36 cellular contexts compared by ENCODE assay signal in the genomic region with DNA sequence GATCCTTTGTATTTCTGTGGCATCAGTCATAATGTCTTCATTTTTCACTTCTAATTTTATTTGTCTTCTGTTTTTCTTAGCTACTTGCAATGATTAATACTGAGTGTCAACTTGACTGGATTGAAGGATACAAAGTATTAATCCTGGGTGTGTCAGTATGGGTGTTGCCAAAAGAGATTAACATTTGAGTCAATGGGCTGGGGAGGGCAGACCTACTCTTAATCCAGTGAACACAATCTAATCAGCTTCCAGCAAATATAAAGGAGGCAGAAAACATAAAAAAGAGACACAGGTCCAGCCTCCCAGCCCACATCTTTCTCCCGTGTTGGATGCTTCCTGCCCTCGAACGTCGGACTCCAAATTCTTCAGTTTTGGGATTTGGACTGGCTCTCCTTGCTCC.
"Had no signal": no experiment of that assay in that cellular context is flagged by ENCODE, and none has a peak within 500 bp of the region (broad histone marks: within the 10 kb centered on the region; RNA-seq: fewer than 3 reads in every experiment).

No MANE protein-coding gene starts in this region.

- H3K27me3 Mint-ChIP-seq: activated CD4-positive, alpha-beta memory T cell treated with anti-CD3 and anti-CD28 coated beads, Interleukin-2, amount 10 ng/mL, durations not matched to agents 7 days and 5 days; activated CD4-positive, alpha-beta T cell treated with anti-CD3 and anti-CD28 coated beads, Interleukin-2, amount 10 ng/mL, durations not matched to agents 7 days and 5 days; activated naive CD4-positive, alpha-beta T cell treated with anti-CD3 and anti-CD28 coated beads, Interleukin-2, amount 50 U/mL, for 24 hours; activated naive CD8-positive, alpha-beta T cell treated with anti-CD3 and anti-CD28 coated beads for 36 hours; activated naive CD8-positive, alpha-beta T cell treated with anti-CD3 and anti-CD28 coated beads, Interleukin-2, amount 50 U/mL, for 24 hours; activated T-cell treated with anti-CD3 and anti-CD28 coated beads, Interleukin-2, amount 50 U/mL, for 24 hours; activated T-helper 17 cell treated with anti-CD3 and anti-CD28 coated beads, Interleukin-2, amount 50 U/mL, for 72 hours; T-helper 17 cell had no signal

- ATAC-seq: activated naive CD8-positive, alpha-beta T cell treated with anti-CD3 and anti-CD28 coated beads, Interleukin-2, amount 50 U/mL, for 24 hours; activated T-helper 17 cell treated with anti-CD3 and anti-CD28 coated beads, Interleukin-2, amount 50 U/mL, for 72 hours; body of pancreas; foreskin keratinocyte; gastrocnemius medialis; heart left ventricle; T-helper 17 cell had no signal

- H3K9me3 Mint-ChIP-seq: activated CD4-positive, alpha-beta T cell treated with anti-CD3 and anti-CD28 coated beads, Interleukin-2, amount 10 ng/mL, durations not matched to agents 7 days and 5 days had no signal

- H3K27me3 ChIP-seq: adrenal gland, body of pancreas, cardiac muscle cell, colonic mucosa, esophagus muscularis mucosa, foreskin keratinocyte, gastrocnemius medialis, heart left ventricle had no signal

- H3K4me1 Mint-ChIP-seq: activated CD4-positive, alpha-beta memory T cell treated with anti-CD3 and anti-CD28 coated beads, Interleukin-2, amount 10 ng/mL, durations not matched to agents 7 days and 5 days; activated CD4-positive, alpha-beta T cell treated with anti-CD3 and anti-CD28 coated beads, Interleukin-2, amount 10 ng/mL, durations not matched to agents 7 days and 5 days; activated naive CD4-positive, alpha-beta T cell treated with anti-CD3 and anti-CD28 coated beads, Interleukin-2, amount 50 U/mL, for 24 hours; activated naive CD8-positive, alpha-beta T cell treated with anti-CD3 and anti-CD28 coated beads for 36 hours; activated naive CD8-positive, alpha-beta T cell treated with anti-CD3 and anti-CD28 coated beads, Interleukin-2, amount 50 U/mL, for 24 hours; activated T-helper 17 cell treated with anti-CD3 and anti-CD28 coated beads, Interleukin-2, amount 50 U/mL, for 72 hours; T-helper 17 cell had no signal

- H3K4me1 ChIP-seq: adrenal gland, body of pancreas, colonic mucosa, esophagus muscularis mucosa, foreskin keratinocyte, gastrocnemius medialis, heart left ventricle had no signal

- H3K36me3 Mint-ChIP-seq: activated naive CD4-positive, alpha-beta T cell treated with anti-CD3 and anti-CD28 coated beads, Interleukin-2, amount 50 U/mL, for 24 hours; activated naive CD8-positive, alpha-beta T cell treated with anti-CD3 and anti-CD28 coated beads for 36 hours had no signal

- H3K4me3 Mint-ChIP-seq: activated CD4-positive, alpha-beta memory T cell treated with anti-CD3 and anti-CD28 coated beads, Interleukin-2, amount 10 ng/mL, durations not matched to agents 7 days and 5 days; activated CD4-positive, alpha-beta T cell treated with anti-CD3 and anti-CD28 coated beads, Interleukin-2, amount 10 ng/mL, durations not matched to agents 7 days and 5 days; activated naive CD4-positive, alpha-beta T cell treated with anti-CD3 and anti-CD28 coated beads for 36 hours; activated naive CD4-positive, alpha-beta T cell treated with anti-CD3 and anti-CD28 coated beads, Interleukin-2, amount 50 U/mL, for 24 hours; activated naive CD8-positive, alpha-beta T cell treated with anti-CD3 and anti-CD28 coated beads for 36 hours; activated naive CD8-positive, alpha-beta T cell treated with anti-CD3 and anti-CD28 coated beads, Interleukin-2, amount 50 U/mL, for 24 hours; activated T-cell treated with anti-CD3 and anti-CD28 coated beads, Interleukin-2, amount 50 U/mL, for 24 hours; activated T-helper 17 cell treated with anti-CD3 and anti-CD28 coated beads, Interleukin-2, amount 50 U/mL, for 72 hours; endodermal cell; T-helper 17 cell; T-helper 2 cell treated with Interferon-gamma antibody and Interleukin-4, amounts not matched to agents 5 μg/mL and 100 μg/mL, for 36 hours had no signal

- H3K27ac ChIP-seq: adrenal gland, body of pancreas, cardiac muscle cell, colonic mucosa, esophagus muscularis mucosa, foreskin keratinocyte, gastrocnemius medialis, heart left ventricle had no signal

- H3K27ac Mint-ChIP-seq: activated CD4-positive, alpha-beta memory T cell treated with anti-CD3 and anti-CD28 coated beads, Interleukin-2, amount 10 ng/mL, durations not matched to agents 7 days and 5 days; activated CD4-positive, alpha-beta T cell treated with anti-CD3 and anti-CD28 coated beads, Interleukin-2, amount 10 ng/mL, durations not matched to agents 7 days and 5 days; activated naive CD4-positive, alpha-beta T cell treated with anti-CD3 and anti-CD28 coated beads for 36 hours; activated naive CD4-positive, alpha-beta T cell treated with anti-CD3 and anti-CD28 coated beads, Interleukin-2, amount 50 U/mL, for 24 hours; activated naive CD8-positive, alpha-beta T cell treated with anti-CD3 and anti-CD28 coated beads for 36 hours; activated naive CD8-positive, alpha-beta T cell treated with anti-CD3 and anti-CD28 coated beads, Interleukin-2, amount 50 U/mL, for 24 hours; activated T-cell treated with anti-CD3 and anti-CD28 coated beads, Interleukin-2, amount 50 U/mL, for 24 hours; activated T-helper 17 cell treated with anti-CD3 and anti-CD28 coated beads, Interleukin-2, amount 50 U/mL, for 72 hours; endodermal cell; T-helper 17 cell; T-helper 2 cell treated with Interferon-gamma antibody and Interleukin-4, amounts not matched to agents 5 μg/mL and 100 μg/mL, for 36 hours had no signal

- H3K9me3 ChIP-seq: adrenal gland, body of pancreas, colonic mucosa, esophagus muscularis mucosa, gastrocnemius medialis had no signal

- H3K36me3 ChIP-seq: adrenal gland, cardiac muscle cell, colonic mucosa, esophagus muscularis mucosa, gastrocnemius medialis, heart left ventricle had no signal

- DNase-seq: activated CD4-positive, alpha-beta memory T cell treated with anti-CD3 and anti-CD28 coated beads, Interleukin-2, amount 10 ng/mL, durations not matched to agents 7 days and 5 days; activated CD4-positive, alpha-beta T cell treated with anti-CD3 and anti-CD28 coated beads for 1 hour; activated CD4-positive, alpha-beta T cell treated with anti-CD3 and anti-CD28 coated beads for 4 hours; activated CD4-positive, alpha-beta T cell treated with anti-CD3 and anti-CD28 coated beads, Interleukin-2, amount 10 ng/mL, durations not matched to agents 7 days and 5 days; activated CD4-positive, alpha-beta T cell treated with anti-CD3 and anti-CD28 coated beads, Interleukin-2, amount 50 U/mL, for 4 hours; activated CD4-positive, CD25-positive, alpha-beta regulatory T cell; activated CD8-positive, alpha-beta memory T cell treated with anti-CD3 and anti-CD28 coated beads, Interleukin-2, amount 50 U/mL, for 48 hours; activated effector memory CD4-positive, alpha-beta T cell treated with Interleukin-2 at 50 U/mL for 16 hours; activated gamma-delta T cell treated with Interleukin-2 at 50 U/mL for 16 hours; activated naive CD4-positive, alpha-beta T cell treated with anti-CD3 and anti-CD28 coated beads for 36 hours; activated naive CD8-positive, alpha-beta T cell treated with anti-CD3 and anti-CD28 coated beads for 36 hours; activated naive CD8-positive, alpha-beta T cell treated with anti-CD3 and anti-CD28 coated beads, Interleukin-2, amount 50 U/mL, for 24 hours; activated T-cell treated with anti-CD3 and anti-CD28 coated beads for 4 hours; activated T-cell treated with anti-CD3 and anti-CD28 coated beads, Interleukin-2, amount 50 U/mL, for 24 hours; adrenal gland; amygdala; aorta; body of pancreas; central memory CD4-positive, alpha-beta T cell; cerebellar nuclear complex; colonic mucosa; effector memory CD4-positive, alpha-beta T cell; endodermal cell; erythroblast; foreskin keratinocyte; gastrocnemius medialis; glutamatergic neuron; heart left ventricle; hypothalamus; T-helper 17 cell; T1000 had no signal

- H3K4me3 ChIP-seq: adrenal gland, body of pancreas, cardiac muscle cell, colonic mucosa, esophagus muscularis mucosa, gastrocnemius medialis, heart left ventricle had no signal
